Comparison of ENCODE assay signal across 8 cellular contexts in genomic region chr11:111982019-111982464, GRCh38. TPM values are rescaled to one million over a fixed set of nuclear protein-coding genes. Genes with fewer than 3 reads are reported as not detected.
A peak's percentile ranks its signal among the peaks of the same experiment; 100 is the strongest.
DNase-seq lines count a peak whose midpoint lies in the region; ATAC-seq and TF ChIP-seq lines count a peak whose summit lies in the region.

No MANE protein-coding gene starts in this region.

- H3K4me3 ChIP-seq in NT2/D1 (ENCODE audit: insufficient read length, low read depth) (no peak overlapping the region), cardiac muscle cell (no peak overlapping the region), prostate gland (peak overlapping the region; percentile 17 to 28)

- TF ChIP-seq CTCF in cardiac muscle cell (IDR thresholded peaks at IDR 0.05; ENCODE audit: low read depth, low read length) (peak; percentile 68), prostate gland (IDR thresholded peaks at IDR 0.05) (peak; percentile 55 to 93 (median 84))

- no peak for TF ChIP-seq POLR2A in prostate gland (IDR thresholded peaks at IDR 0.05)

- H3K9ac ChIP-seq in NT2/D1 (ENCODE audit: insufficient read length, low read depth): peak overlapping the region; percentile 18

- H3K27me3 ChIP-seq in NT2/D1 (ENCODE audit: insufficient read depth, insufficient read length) (no peaks in the 10 kb centered on the region), cardiac muscle cell (no peaks in the 10 kb centered on the region), prostate gland (replicated peaks; ENCODE audit: insufficient read depth) (no peaks in the 10 kb centered on the region)

- H3K4me1 ChIP-seq in NT2/D1 (ENCODE audit: insufficient read depth, insufficient read length) (peaks cover 2% of the 10 kb centered on the region), cardiac muscle cell (ENCODE audit: low read depth) (peaks cover 36% of the 10 kb centered on the region), prostate gland (replicated peaks) (no peaks in the 10 kb centered on the region)

- intact Hi-C loops in prostate gland (cut with DNase I): loop anchor here (2.0 kb wide), 2 partner anchors 51 to 103 kb away; partner anchors contain the start of genes CFAP68 and FDXACB1

- H3K4me1 Mint-ChIP-seq in activated naive CD4-positive, alpha-beta T cell treated with anti-CD3 and anti-CD28 coated beads, Interleukin-2, amount 10 ng/mL, durations not matched to agents 7 days and 5 days: peaks cover 6% of the 10 kb centered on the region

- peaks cover 4% of the 10 kb centered on the region for H3K36me3 ChIP-seq in NT2/D1 (ENCODE audit: insufficient read depth, insufficient read length, low read length)
- peaks cover 24% of the 10 kb centered on the region for H3K36me3 ChIP-seq in cardiac muscle cell
- H3K36me3 ChIP-seq in prostate gland: no peaks in the 10 kb centered on the region

- CTCF ChIA-PET in activated naive CD4-positive, alpha-beta T cell treated with anti-CD3 and anti-CD28 coated beads, Interleukin-2, amount 10 ng/mL, durations not matched to agents 7 days and 5 days (lab: Charles Lee): interaction anchor here (0.6 to 9.4 kb wide), 17 partner anchors 11 to 396 kb away, joined by 3 to 217 read pairs (median 5); partner anchors contain the start of genes C11orf52, CFAP68 and DIXDC1

- H3K9me3 ChIP-seq in NT2/D1 (ENCODE audit: insufficient read depth, low read length) (no peaks in the 10 kb centered on the region), cardiac muscle cell (ENCODE audit: low read depth) (no peaks in the 10 kb centered on the region), prostate gland (no peaks in the 10 kb centered on the region)

- H3K27me3 Mint-ChIP-seq in activated naive CD4-positive, alpha-beta T cell treated with anti-CD3 and anti-CD28 coated beads, Interleukin-2, amount 10 ng/mL, durations not matched to agents 7 days and 5 days: peaks cover 24% of the 10 kb centered on the region

- peak overlapping the region; percentile 97 for H3K27ac ChIP-seq in cardiac muscle cell
- H3K27ac ChIP-seq in prostate gland: peak overlapping the region; percentile 84 to 85

- no peaks in the 10 kb centered on the region for H3K9me3 Mint-ChIP-seq in activated naive CD4-positive, alpha-beta T cell treated with anti-CD3 and anti-CD28 coated beads, Interleukin-2, amount 10 ng/mL, durations not matched to agents 7 days and 5 days

- H3K36me3 Mint-ChIP-seq in activated naive CD4-positive, alpha-beta T cell treated with anti-CD3 and anti-CD28 coated beads, Interleukin-2, amount 10 ng/mL, durations not matched to agents 7 days and 5 days: no peaks in the 10 kb centered on the region

- ATAC-seq in HG02885 (IDR thresholded peaks at IDR 0.05; ENCODE audit: poor library complexity, unreplicated experiment): peak; percentile 84
- ATAC-seq in GM19455 (IDR thresholded peaks at IDR 0.05; ENCODE audit: unreplicated experiment): no peak

- DNase-seq in GDM1 (lab: John Stamatoyannopoulos, UW) (peak; percentile 11), NT2/D1 (ENCODE audit: low read depth, low spot score) (peak; percentile 77), cardiac muscle cell (ENCODE audit: low read depth in 1 of 2, low spot score in 1 of 2) (peak; percentile 58 to 83), prostate gland (ENCODE audit: low spot score) (peak; percentile 87), NCI-H187 treated with DMSO at 0.1 percent for 48 hours (lab: John Stamatoyannopoulos, UW) (no peak)
- DNase-seq in activated naive CD4-positive, alpha-beta T cell treated with anti-CD3 and anti-CD28 coated beads, Interleukin-2, amount 10 ng/mL, durations not matched to agents 7 days and 5 days: peak; percentile 76

- H3K4me3 Mint-ChIP-seq in activated naive CD4-positive, alpha-beta T cell treated with anti-CD3 and anti-CD28 coated beads, Interleukin-2, amount 10 ng/mL, durations not matched to agents 7 days and 5 days: no peak overlapping the region

- WGBS in prostate gland: 13% methylated on average over 7 of the region's 7 CpGs

- no peak overlapping the region for H3K27ac Mint-ChIP-seq in activated naive CD4-positive, alpha-beta T cell treated with anti-CD3 and anti-CD28 coated beads, Interleukin-2, amount 10 ng/mL, durations not matched to agents 7 days and 5 days

RNA-seq across cellular contexts. Expression of gene DLAT, which starts 43.2 kb away (rescaled TPM):
- total RNA-seq in cardiac muscle cell (70.6 and 77.9 TPM in 2 replicates), prostate gland (10 to 100 TPM; 19.9 to 21.2 TPM)
- polyA plus RNA-seq in cardiac muscle cell: 94.7 and 110 TPM in 2 replicates

RNA-seq across cellular contexts. Expression of gene DIXDC1, which starts 44.9 kb away (rescaled TPM):
- total RNA-seq in cardiac muscle cell (40.7 and 42.6 TPM in 2 replicates), prostate gland (10 to 100 TPM; 32.9 to 35.2 TPM)
- polyA plus RNA-seq in cardiac muscle cell: 26.5 and 35.0 TPM in 2 replicates

Comparison
In these comparisons a context has a peak if more than half of its experiments do, and no peak if none do; other contexts are left out.
1. H3K4me3 ChIP-seq: peak in prostate gland (2 of 2); none in NT2/D1 (single experiment) and cardiac muscle cell (single experiment).